ENCODE assay signal across 1 cellular context in genomic region chr9:121399883-121400607, GRCh38.
A peak's percentile ranks its signal among the peaks of the same experiment; 100 is the strongest.
TF ChIP-seq lines count a peak whose summit lies in the region.

No MANE protein-coding gene starts in this region.

TF ChIP-seq in K562, 482 proteins besides CTCF, POLR2A, EP300 and RAD21 (continued from another document and continues in another):
- TF ChIP-seq RBBP5 (IDR thresholded peaks at IDR 0.05; ENCODE audit: borderline replicate concordance, insufficient read depth, low read length, poor library complexity, severe bottlenecking) (no peak), MYNN (IDR thresholded peaks at IDR 0.05) (no peak), MYNN (CRISPR knock-in tag; IDR thresholded peaks at IDR 0.05) (no peak), EWSR1 (IDR thresholded peaks at IDR 0.05; ENCODE audit: borderline replicate concordance, low read depth, partially characterized antibody) (no peak), ZNF41 (CRISPR knock-in tag; conservative IDR thresholded peaks at IDR 0.05) (no peak), ZNF57 (CRISPR knock-in tag; IDR thresholded peaks at IDR 0.05) (no peak), RCOR1 (IDR thresholded peaks at IDR 0.05; ENCODE audit: borderline replicate concordance in 1 of 2, low read depth in 2 of 2, low read length in 2 of 2) (peak in 1 of 2 experiments; percentile 22; a peak in 1 of 4 replicates), ELF2 (CRISPR knock-in tag; IDR thresholded peaks at IDR 0.05) (no peak), FOXP1 (CRISPR knock-in tag; IDR thresholded peaks at IDR 0.05) (no peak), SREBF2 (CRISPR knock-in tag; IDR thresholded peaks at IDR 0.05) (no peak), FOSL1 (tag; conservative IDR thresholded peaks at IDR 0.05) (no peak), MCM5 (IDR thresholded peaks at IDR 0.05; ENCODE audit: low read depth) (no peak), BRCA1 (IDR thresholded peaks at IDR 0.05) (no peak), BRCA1 (CRISPR knock-in tag; IDR thresholded peaks at IDR 0.05) (no peak), GABPB2 (CRISPR knock-in tag; conservative IDR thresholded peaks at IDR 0.05) (no peak), NFATC3 (IDR thresholded peaks at IDR 0.05) (no peak), CBX3 (IDR thresholded peaks at IDR 0.05; ENCODE audit: borderline replicate concordance in 1 of 2, low read length in 2 of 2) (no peak), EZH2 (IDR thresholded peaks at IDR 0.05; ENCODE audit: borderline replicate concordance, low read depth, low read length) (no peak), FOXK1 (CRISPR knock-in tag; IDR thresholded peaks at IDR 0.05; ENCODE audit: borderline replicate concordance) (no peak), E2F3 (CRISPR knock-in tag; IDR thresholded peaks at IDR 0.05) (no peak), POLR2H (tag; IDR thresholded peaks at IDR 0.05; ENCODE audit: low read depth) (no peak), TEAD2 (tag; IDR thresholded peaks at IDR 0.05) (no peak), PBX2 (CRISPR knock-in tag; IDR thresholded peaks at IDR 0.05; ENCODE audit: low read depth) (no peak), PBX2 (tag; conservative IDR thresholded peaks at IDR 0.05; ENCODE audit: low read depth) (peak; percentile 61), JUNB (CRISPR knock-in tag; conservative IDR thresholded peaks at IDR 0.05) (no peak), PML (IDR thresholded peaks at IDR 0.05; ENCODE audit: low read length) (no peak), FIP1L1 (IDR thresholded peaks at IDR 0.05; ENCODE audit: low read depth, low read length, poor library complexity, severe bottlenecking) (no peak), ZNF449 (CRISPR knock-in tag; IDR thresholded peaks at IDR 0.05) (no peak), CAMTA2 (CRISPR knock-in tag; conservative IDR thresholded peaks at IDR 0.05) (no peak), KLF13 (tag; IDR thresholded peaks at IDR 0.05; ENCODE audit: borderline replicate concordance, low read depth) (no peak), SMAD1 (IDR thresholded peaks at IDR 0.05; ENCODE audit: low read depth, low read length, partially characterized antibody) (no peak), ETV6 (IDR thresholded peaks at IDR 0.05; ENCODE audit: borderline replicate concordance in 1 of 2, low read depth in 2 of 2, low read length in 1 of 2) (no peak), ETV6 (CRISPR knock-in tag; IDR thresholded peaks at IDR 0.05; ENCODE audit: borderline replicate concordance) (no peak), ZNF175 (CRISPR knock-in tag; IDR thresholded peaks at IDR 0.05; ENCODE audit: low read depth) (no peak), TRIM28 (IDR thresholded peaks at IDR 0.05) (no peak), MECOM (CRISPR knock-in tag; IDR thresholded peaks at IDR 0.05) (no peak), NELFE (IDR thresholded peaks at IDR 0.05; ENCODE audit: insufficient read depth, insufficient read length) (no peak), GATAD2B (IDR thresholded peaks at IDR 0.05; ENCODE audit: borderline replicate concordance) (no peak), MTF1 (CRISPR knock-in tag; IDR thresholded peaks at IDR 0.05; ENCODE audit: borderline replicate concordance) (no peak), PRDM10 (IDR thresholded peaks at IDR 0.05; ENCODE audit: partially characterized antibody) (no peak), IFI16 (CRISPR knock-in tag; IDR thresholded peaks at IDR 0.05) (no peak), GTF2A2 (tag; IDR thresholded peaks at IDR 0.05) (no peak), MNT (conservative IDR thresholded peaks at IDR 0.05) (0 out of 4 replicates have a peak, but pooled peaks of 1 of the 2 experiments have one; percentile 34), IRF2 (CRISPR knock-in tag; IDR thresholded peaks at IDR 0.05) (no peak), HIVEP1 (CRISPR knock-in tag; IDR thresholded peaks at IDR 0.05) (no peak), CHD1 (IDR thresholded peaks at IDR 0.05; ENCODE audit: low read length) (no peak), ZNF274 (IDR thresholded peaks at IDR 0.05; ENCODE audit: borderline replicate concordance, low read depth, low read length) (no peak), RBM15 (IDR thresholded peaks at IDR 0.05; ENCODE audit: insufficient read depth, low read length) (no peak), PHB2 (IDR thresholded peaks at IDR 0.05; ENCODE audit: low read depth) (no peak), NUFIP1 (IDR thresholded peaks at IDR 0.05; ENCODE audit: partially characterized antibody) (no peak), ZC3H4 (CRISPR knock-in tag; IDR thresholded peaks at IDR 0.05; ENCODE audit: borderline replicate concordance) (no peak)
- TF ChIP-seq, protein P1, sequence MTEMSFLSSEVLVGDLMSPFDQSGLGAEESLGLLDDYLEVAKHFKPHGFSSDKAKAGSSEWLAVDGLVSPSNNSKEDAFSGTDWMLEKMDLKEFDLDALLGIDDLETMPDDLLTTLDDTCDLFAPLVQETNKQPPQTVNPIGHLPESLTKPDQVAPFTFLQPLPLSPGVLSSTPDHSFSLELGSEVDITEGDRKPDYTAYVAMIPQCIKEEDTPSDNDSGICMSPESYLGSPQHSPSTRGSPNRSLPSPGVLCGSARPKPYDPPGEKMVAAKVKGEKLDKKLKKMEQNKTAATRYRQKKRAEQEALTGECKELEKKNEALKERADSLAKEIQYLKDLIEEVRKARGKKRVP (CRISPR knock-in tag; IDR thresholded peaks at IDR 0.05), result no peak
- TF ChIP-seq, protein P2, sequence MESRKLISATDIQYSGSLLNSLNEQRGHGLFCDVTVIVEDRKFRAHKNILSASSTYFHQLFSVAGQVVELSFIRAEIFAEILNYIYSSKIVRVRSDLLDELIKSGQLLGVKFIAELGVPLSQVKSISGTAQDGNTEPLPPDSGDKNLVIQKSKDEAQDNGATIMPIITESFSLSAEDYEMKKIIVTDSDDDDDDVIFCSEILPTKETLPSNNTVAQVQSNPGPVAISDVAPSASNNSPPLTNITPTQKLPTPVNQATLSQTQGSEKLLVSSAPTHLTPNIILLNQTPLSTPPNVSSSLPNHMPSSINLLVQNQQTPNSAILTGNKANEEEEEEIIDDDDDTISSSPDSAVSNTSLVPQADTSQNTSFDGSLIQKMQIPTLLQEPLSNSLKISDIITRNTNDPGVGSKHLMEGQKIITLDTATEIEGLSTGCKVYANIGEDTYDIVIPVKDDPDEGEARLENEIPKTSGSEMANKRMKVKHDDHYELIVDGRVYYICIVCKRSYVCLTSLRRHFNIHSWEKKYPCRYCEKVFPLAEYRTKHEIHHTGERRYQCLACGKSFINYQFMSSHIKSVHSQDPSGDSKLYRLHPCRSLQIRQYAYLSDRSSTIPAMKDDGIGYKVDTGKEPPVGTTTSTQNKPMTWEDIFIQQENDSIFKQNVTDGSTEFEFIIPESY (CRISPR knock-in tag; IDR thresholded peaks at IDR 0.05), result no peak
- TF ChIP-seq, protein P3, sequence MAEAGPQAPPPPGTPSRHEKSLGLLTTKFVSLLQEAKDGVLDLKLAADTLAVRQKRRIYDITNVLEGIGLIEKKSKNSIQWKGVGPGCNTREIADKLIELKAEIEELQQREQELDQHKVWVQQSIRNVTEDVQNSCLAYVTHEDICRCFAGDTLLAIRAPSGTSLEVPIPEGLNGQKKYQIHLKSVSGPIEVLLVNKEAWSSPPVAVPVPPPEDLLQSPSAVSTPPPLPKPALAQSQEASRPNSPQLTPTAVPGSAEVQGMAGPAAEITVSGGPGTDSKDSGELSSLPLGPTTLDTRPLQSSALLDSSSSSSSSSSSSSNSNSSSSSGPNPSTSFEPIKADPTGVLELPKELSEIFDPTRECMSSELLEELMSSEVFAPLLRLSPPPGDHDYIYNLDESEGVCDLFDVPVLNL (CRISPR knock-in tag; IDR thresholded peaks at IDR 0.05; ENCODE audit: low read depth), result no peak
- TF ChIP-seq, protein P4, sequence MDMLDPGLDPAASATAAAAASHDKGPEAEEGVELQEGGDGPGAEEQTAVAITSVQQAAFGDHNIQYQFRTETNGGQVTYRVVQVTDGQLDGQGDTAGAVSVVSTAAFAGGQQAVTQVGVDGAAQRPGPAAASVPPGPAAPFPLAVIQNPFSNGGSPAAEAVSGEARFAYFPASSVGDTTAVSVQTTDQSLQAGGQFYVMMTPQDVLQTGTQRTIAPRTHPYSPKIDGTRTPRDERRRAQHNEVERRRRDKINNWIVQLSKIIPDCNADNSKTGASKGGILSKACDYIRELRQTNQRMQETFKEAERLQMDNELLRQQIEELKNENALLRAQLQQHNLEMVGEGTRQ (CRISPR knock-in tag; IDR thresholded peaks at IDR 0.05), result no peak
- TF ChIP-seq, protein P5, sequence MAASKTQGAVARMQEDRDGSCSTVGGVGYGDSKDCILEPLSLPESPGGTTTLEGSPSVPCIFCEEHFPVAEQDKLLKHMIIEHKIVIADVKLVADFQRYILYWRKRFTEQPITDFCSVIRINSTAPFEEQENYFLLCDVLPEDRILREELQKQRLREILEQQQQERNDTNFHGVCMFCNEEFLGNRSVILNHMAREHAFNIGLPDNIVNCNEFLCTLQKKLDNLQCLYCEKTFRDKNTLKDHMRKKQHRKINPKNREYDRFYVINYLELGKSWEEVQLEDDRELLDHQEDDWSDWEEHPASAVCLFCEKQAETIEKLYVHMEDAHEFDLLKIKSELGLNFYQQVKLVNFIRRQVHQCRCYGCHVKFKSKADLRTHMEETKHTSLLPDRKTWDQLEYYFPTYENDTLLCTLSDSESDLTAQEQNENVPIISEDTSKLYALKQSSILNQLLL (CRISPR knock-in tag; IDR thresholded peaks at IDR 0.05; ENCODE audit: borderline replicate concordance), result no peak
- TF ChIP-seq, protein P6, sequence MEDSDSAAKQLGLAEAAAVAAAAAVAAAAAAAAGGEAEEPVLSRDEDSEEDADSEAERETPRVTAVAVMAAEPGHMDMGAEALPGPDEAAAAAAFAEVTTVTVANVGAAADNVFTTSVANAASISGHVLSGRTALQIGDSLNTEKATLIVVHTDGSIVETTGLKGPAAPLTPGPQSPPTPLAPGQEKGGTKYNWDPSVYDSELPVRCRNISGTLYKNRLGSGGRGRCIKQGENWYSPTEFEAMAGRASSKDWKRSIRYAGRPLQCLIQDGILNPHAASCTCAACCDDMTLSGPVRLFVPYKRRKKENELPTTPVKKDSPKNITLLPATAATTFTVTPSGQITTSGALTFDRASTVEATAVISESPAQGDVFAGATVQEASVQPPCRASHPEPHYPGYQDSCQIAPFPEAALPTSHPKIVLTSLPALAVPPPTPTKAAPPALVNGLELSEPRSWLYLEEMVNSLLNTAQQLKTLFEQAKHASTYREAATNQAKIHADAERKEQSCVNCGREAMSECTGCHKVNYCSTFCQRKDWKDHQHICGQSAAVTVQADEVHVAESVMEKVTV (CRISPR knock-in tag; IDR thresholded peaks at IDR 0.05), result peak; percentile 89
